In genomic region chr15:57100136-57100539, GRCh38 we compare ENCODE assay signal across 19 cellular contexts.
DNase-seq lines count a peak whose midpoint lies in the region; ATAC-seq and TF ChIP-seq lines count a peak whose summit lies in the region.
"Had no signal": no experiment of that assay in that cellular context is flagged by ENCODE, and none has a peak within 500 bp of the region (broad histone marks: within the 10 kb centered on the region; RNA-seq: fewer than 3 reads in every experiment).

No MANE protein-coding gene starts in this region.

- peak; percentile 48 for ATAC-seq in GM19452 (IDR thresholded peaks at IDR 0.05; ENCODE audit: unreplicated experiment)
- ATAC-seq: activated CD4-positive, alpha-beta T cell treated with anti-CD3 and anti-CD28 coated beads for 36 hours; gastroesophageal sphincter; lower lobe of right lung; natural killer cell treated with Interleukin-12 subunit alpha and Interleukin-12 subunit beta and Interleukin-15 and Interleukin-18, amount 100 ng/mL, for 72 hours; psoas muscle had no signal

- H3K27me3 Mint-ChIP-seq in dendritic cell treated with granulocyte-macrophage colony-stimulating factor and Interleukin-4, amounts not matched to agents 40 ng/mL and 50 ng/mL, for 4 days = no peaks in the 10 kb centered on the region
- H3K27me3 Mint-ChIP-seq: activated CD4-positive, alpha-beta T cell treated with anti-CD3 and anti-CD28 coated beads for 36 hours; activated naive CD4-positive, alpha-beta T cell treated with anti-CD3 and anti-CD28 coated beads, Interleukin-2, amount 10 ng/mL, durations not matched to agents 7 days and 5 days; natural killer cell treated with Interleukin-12 subunit alpha and Interleukin-12 subunit beta and Interleukin-15 and Interleukin-18, amount 100 ng/mL, for 72 hours had no signal

- POLR2A ChIA-PET in PC-9 (lab: Charles Lee; ENCODE audit: unreplicated experiment) = no interaction called here

- intact Hi-C loops in dendritic cell treated with granulocyte-macrophage colony-stimulating factor and Interleukin-4, amounts not matched to agents 40 ng/mL and 50 ng/mL, for 4 days (cut with micrococcal nuclease) = no loop called here
- intact Hi-C loops in PC-9 (cut with micrococcal nuclease; ENCODE audit: unreplicated experiment) = no loop called here
- intact Hi-C loops in transverse colon (cut with DNase I; ENCODE audit: low total_unique reads) = no loop called here

- 82 to 88% methylated on average over 4 of the region's 4 CpGs for WGBS in transverse colon (ENCODE audit: low coverage in 1 of 2), 2 donors

- no TSS peak for BruUV-seq in PC-9 (replicated peaks; lab: Mats Ljungman, UMichigan)

- H3K27me3 ChIP-seq in PC-9 (ENCODE audit: insufficient read depth, low read depth) = no peaks in the 10 kb centered on the region
- H3K27me3 ChIP-seq in transverse colon = no peaks in the 10 kb centered on the region
- H3K27me3 ChIP-seq: colonic mucosa, gastroesophageal sphincter had no signal

- no peak overlapping the region for H3K4me2 ChIP-seq in PC-9

- peak overlapping the region; percentile 75 for H3K27ac Mint-ChIP-seq in dendritic cell treated with granulocyte-macrophage colony-stimulating factor and Interleukin-4, amounts not matched to agents 40 ng/mL and 50 ng/mL, for 4 days
- H3K27ac Mint-ChIP-seq: activated CD4-positive, alpha-beta T cell treated with anti-CD3 and anti-CD28 coated beads for 36 hours; activated naive CD4-positive, alpha-beta T cell treated with anti-CD3 and anti-CD28 coated beads, Interleukin-2, amount 10 ng/mL, durations not matched to agents 7 days and 5 days; natural killer cell treated with Interleukin-12 subunit alpha and Interleukin-12 subunit beta and Interleukin-15 and Interleukin-18, amount 100 ng/mL, for 72 hours; T-helper 2 cell treated with Interferon-gamma antibody and Interleukin-4, amounts not matched to agents 5 μg/mL and 100 μg/mL, for 36 hours had no signal

- H3K9me2 ChIP-seq in PC-9 (ENCODE audit: insufficient read depth) = no peaks in the 10 kb centered on the region

- peaks cover 17% of the 10 kb centered on the region for H3K4me1 Mint-ChIP-seq in dendritic cell treated with granulocyte-macrophage colony-stimulating factor and Interleukin-4, amounts not matched to agents 40 ng/mL and 50 ng/mL, for 4 days (ENCODE audit: low read depth)
- H3K4me1 Mint-ChIP-seq: activated naive CD4-positive, alpha-beta T cell treated with anti-CD3 and anti-CD28 coated beads, Interleukin-2, amount 10 ng/mL, durations not matched to agents 7 days and 5 days had no signal

- H3K4me1 ChIP-seq in PC-9 (replicated peaks; ENCODE audit: insufficient read depth) = no peaks in the 10 kb centered on the region
- peaks cover 0 to 12% (median 5%) of the 10 kb centered on the region in 4 donors for H3K4me1 ChIP-seq in transverse colon
- H3K4me1 ChIP-seq: colonic mucosa, gastroesophageal sphincter, lower lobe of right lung, psoas muscle had no signal

- in situ Hi-C loops in transverse colon (cut with MboI; ENCODE audit: low pct_ligation_motif_present in 1 of 4, low pct_unique_long_range_greater_than_20kb in 1 of 4, low sequenced_read_pairs in 3 of 4) = no loop called here

- TF ChIP-seq CTCF in PC-9 (conservative IDR thresholded peaks at IDR 0.05) (no peak), transverse colon (IDR thresholded peaks at IDR 0.05) (no peak)

- no peaks in the 10 kb centered on the region for H4K20me1 ChIP-seq in PC-9 (ENCODE audit: insufficient read depth)

- CTCF ChIA-PET in PC-9 (lab: Charles Lee) = no interaction called here

- H3K9me3 ChIP-seq in PC-9 (ENCODE audit: insufficient read depth, low read depth) (no peaks in the 10 kb centered on the region), transverse colon (no peaks in the 10 kb centered on the region)
- H3K9me3 ChIP-seq: colonic mucosa, gastroesophageal sphincter, lower lobe of right lung, psoas muscle had no signal

- DNase-seq in MV-4-11 (lab: John Stamatoyannopoulos, UW) (peak; percentile 72), PC-9 (no peak), GM03348 (ENCODE audit: low spot score) (no peak), transverse colon (no peak), NCI-H524 (lab: John Stamatoyannopoulos, UW) (no peak)
- DNase-seq: activated CD4-positive, alpha-beta T cell treated with anti-CD3 and anti-CD28 coated beads for 36 hours; activated CD8-positive, alpha-beta memory T cell treated with anti-CD3 and anti-CD28 coated beads, Interleukin-2, amount 50 U/mL, for 48 hours; activated naive CD4-positive, alpha-beta T cell treated with anti-CD3 and anti-CD28 coated beads, Interleukin-2, amount 10 ng/mL, durations not matched to agents 7 days and 5 days; colonic mucosa; DMS 273 treated with DMSO at 0.1 percent for 48 hours; lower lobe of right lung; psoas muscle; stimulated activated CD4-positive, alpha-beta T cell treated with anti-CD3 and anti-CD28 coated beads, Interleukin-15, amount 100 ng/mL, for 24 hours had no signal

- peaks cover 24% of the 10 kb centered on the region for H3K36me3 Mint-ChIP-seq in dendritic cell treated with granulocyte-macrophage colony-stimulating factor and Interleukin-4, amounts not matched to agents 40 ng/mL and 50 ng/mL, for 4 days (ENCODE audit: low read depth)
- H3K36me3 Mint-ChIP-seq: natural killer cell treated with Interleukin-12 subunit alpha and Interleukin-12 subunit beta and Interleukin-15 and Interleukin-18, amount 100 ng/mL, for 72 hours had no signal

- no peaks in the 10 kb centered on the region for H3K9me3 Mint-ChIP-seq in dendritic cell treated with granulocyte-macrophage colony-stimulating factor and Interleukin-4, amounts not matched to agents 40 ng/mL and 50 ng/mL, for 4 days
- H3K9me3 Mint-ChIP-seq: activated naive CD4-positive, alpha-beta T cell treated with anti-CD3 and anti-CD28 coated beads, Interleukin-2, amount 10 ng/mL, durations not matched to agents 7 days and 5 days; natural killer cell treated with Interleukin-12 subunit alpha and Interleukin-12 subunit beta and Interleukin-15 and Interleukin-18, amount 100 ng/mL, for 72 hours; T-helper 2 cell treated with Interferon-gamma antibody and Interleukin-4, amounts not matched to agents 5 μg/mL and 100 μg/mL, for 36 hours had no signal

- H3K27ac ChIP-seq in PC-9 (no peak overlapping the region), transverse colon (peak overlapping the region in 1 of 4 donors; percentile 6)
- H3K27ac ChIP-seq: colonic mucosa, gastroesophageal sphincter, lower lobe of right lung, psoas muscle had no signal

- TF ChIP-seq EP300 in transverse colon (IDR thresholded peaks at IDR 0.05; ENCODE audit: low read depth) = no peak

- H3K4me3 ChIP-seq in GM08714 (ENCODE audit: low read length) = peak overlapping the region; percentile 14; the same call in 1 of the 2 replicates
- H3K4me3 ChIP-seq in PC-9 = no peak overlapping the region
- H3K4me3 ChIP-seq in transverse colon = no peak overlapping the region
- H3K4me3 ChIP-seq: colonic mucosa, gastroesophageal sphincter, lower lobe of right lung, psoas muscle had no signal

- TF ChIP-seq POLR2A in transverse colon (IDR thresholded peaks at IDR 0.05) = no peak

- H3F3A ChIP-seq in PC-9 (ENCODE audit: insufficient read depth, low read depth) = no peaks in the 10 kb centered on the region

- H3K79me2 ChIP-seq in PC-9 (ENCODE audit: low read depth) = no peaks in the 10 kb centered on the region

- no peak overlapping the region for H3K4me3 Mint-ChIP-seq in dendritic cell treated with granulocyte-macrophage colony-stimulating factor and Interleukin-4, amounts not matched to agents 40 ng/mL and 50 ng/mL, for 4 days
- H3K4me3 Mint-ChIP-seq: activated CD4-positive, alpha-beta T cell treated with anti-CD3 and anti-CD28 coated beads for 36 hours; activated naive CD4-positive, alpha-beta T cell treated with anti-CD3 and anti-CD28 coated beads, Interleukin-2, amount 10 ng/mL, durations not matched to agents 7 days and 5 days; natural killer cell treated with Interleukin-12 subunit alpha and Interleukin-12 subunit beta and Interleukin-15 and Interleukin-18, amount 100 ng/mL, for 72 hours; T-helper 2 cell treated with Interferon-gamma antibody and Interleukin-4, amounts not matched to agents 5 μg/mL and 100 μg/mL, for 36 hours had no signal

- H3K36me3 ChIP-seq in PC-9 (ENCODE audit: low read depth) (no peaks in the 10 kb centered on the region), transverse colon (no peaks in the 10 kb centered on the region)
- H3K36me3 ChIP-seq: colonic mucosa, gastroesophageal sphincter, lower lobe of right lung had no signal

- H2AFZ ChIP-seq in PC-9 = no peak overlapping the region
